ENCODE assay signal across 13 cellular contexts in the genomic region with DNA sequence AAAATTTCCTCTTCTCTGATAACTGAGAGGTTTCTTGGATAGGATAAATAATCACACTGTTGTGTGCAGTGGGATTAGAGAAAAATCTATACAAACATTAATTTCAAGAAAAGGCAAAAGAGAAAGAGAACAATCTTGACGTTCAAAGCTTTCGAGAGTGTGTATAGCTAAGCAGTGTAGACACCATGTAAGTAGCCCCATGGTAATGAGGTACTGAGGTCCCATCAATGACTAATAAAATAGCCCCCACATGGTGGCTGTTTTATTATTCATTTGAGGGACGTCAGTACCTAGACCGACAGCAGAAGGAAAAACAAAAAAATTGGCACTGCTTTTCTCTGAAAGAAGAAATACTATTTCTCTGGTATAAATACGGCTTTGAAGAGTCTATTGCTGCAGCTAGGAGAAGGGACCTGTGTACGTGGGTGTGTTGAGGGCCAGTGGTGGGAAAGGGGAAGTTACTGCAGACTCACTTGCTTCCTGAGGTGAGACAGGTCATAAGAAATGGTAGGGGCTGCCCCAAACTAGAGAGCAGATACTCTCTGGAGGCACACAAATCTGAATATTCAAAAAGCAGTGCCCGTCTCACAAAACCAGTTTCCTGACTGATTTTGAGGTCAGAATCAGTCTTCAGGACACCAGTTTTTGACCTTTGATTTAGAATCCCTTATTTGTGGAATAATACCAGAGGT.
DNase-seq lines count a peak whose midpoint lies in the region; ATAC-seq, FAIRE-seq and TF ChIP-seq lines count a peak whose summit lies in the region.
"Had no signal": no experiment of that assay in that cellular context is flagged by ENCODE, and none has a peak within 500 bp of the region (broad histone marks: within the 10 kb centered on the region; RNA-seq: fewer than 3 reads in every experiment).

No MANE protein-coding gene starts in this region.

- H3K27me3 Mint-ChIP-seq in IgD-negative memory B cell (no peaks in the 10 kb centered on the region), osteocyte (ENCODE audit: unreplicated experiment) (peaks cover 10% of the 10 kb centered on the region)
- peaks cover 24% of the 10 kb centered on the region for H3K27me3 Mint-ChIP-seq in activated T-helper 2 cell treated with anti-CD3 and anti-CD28 coated beads, Interferon-gamma antibody, Interleukin-2, Interleukin-4, amounts not matched to agents 10 μg/mL and 5 μg/mL and 100 μg/mL, durations not matched to agents 14 hours and 24 hours and 36 hours (ENCODE audit: low read depth)

- H3K36me3 Mint-ChIP-seq in IgD-negative memory B cell (peaks cover 2% of the 10 kb centered on the region), osteocyte (ENCODE audit: unreplicated experiment) (no peaks in the 10 kb centered on the region)
- no peaks in the 10 kb centered on the region for H3K36me3 Mint-ChIP-seq in activated T-helper 2 cell treated with anti-CD3 and anti-CD28 coated beads, Interferon-gamma antibody, Interleukin-2, Interleukin-4, amounts not matched to agents 10 μg/mL and 5 μg/mL and 100 μg/mL, durations not matched to agents 14 hours and 24 hours and 36 hours (ENCODE audit: low read depth)

- H3K4me3 Mint-ChIP-seq in IgD-negative memory B cell (peak overlapping the region in 3 of 4 donors; percentile 38 to 84 (median 78)), osteocyte (ENCODE audit: unreplicated experiment) (no peak overlapping the region)
- no peak overlapping the region for H3K4me3 Mint-ChIP-seq in activated T-helper 2 cell treated with anti-CD3 and anti-CD28 coated beads, Interferon-gamma antibody, Interleukin-2, Interleukin-4, amounts not matched to agents 10 μg/mL and 5 μg/mL and 100 μg/mL, durations not matched to agents 14 hours and 24 hours and 36 hours (ENCODE audit: low read depth)

- DNase-seq in GM12865 (ENCODE audit: low read depth) (peak; percentile 67), GM19239 (ENCODE audit: insufficient read length, low spot score) (peak; percentile 22), NCI-H2081 treated with DMSO at 0.1 percent for 48 hours (lab: John Stamatoyannopoulos, UW) (no peak), osteocyte (ENCODE audit: extremely low spot score, unreplicated experiment) (no peak), DMS153 (lab: John Stamatoyannopoulos, UW) (no peak)
- DNase-seq in activated T-helper 2 cell treated with anti-CD3 and anti-CD28 coated beads, Interferon-gamma antibody, Interleukin-2, Interleukin-4, amounts not matched to agents 10 μg/mL and 5 μg/mL and 100 μg/mL, durations not matched to agents 14 hours and 24 hours and 36 hours (ENCODE audit: low spot score): no peak
- DNase-seq: activated CD8-positive, alpha-beta memory T cell treated with anti-CD3 and anti-CD28 coated beads, Interleukin-2, amount 50 U/mL, for 4 hours; NCI-H187 had no signal

- H3K27ac Mint-ChIP-seq in IgD-negative memory B cell (peak overlapping the region; percentile 11 to 92 (median 90)), osteocyte (ENCODE audit: unreplicated experiment) (no peak overlapping the region)
- H3K27ac Mint-ChIP-seq in activated T-helper 2 cell treated with anti-CD3 and anti-CD28 coated beads, Interferon-gamma antibody, Interleukin-2, Interleukin-4, amounts not matched to agents 10 μg/mL and 5 μg/mL and 100 μg/mL, durations not matched to agents 14 hours and 24 hours and 36 hours: no peak overlapping the region

- H3K4me3 ChIP-seq in GM12865 (ENCODE audit: low read depth, low read length): no peak overlapping the region

- ATAC-seq in HG02840 (IDR thresholded peaks at IDR 0.05; ENCODE audit: low FRiP score, unreplicated experiment): peak; percentile 95
- ATAC-seq: SK-N-SH treated with all-trans-retinoic acid at 6 μM for 48 hours had no signal

- no peak for TF ChIP-seq CTCF in GM12865 (IDR thresholded peaks at IDR 0.05; ENCODE audit: insufficient read depth, low read depth, low read length, missing control alignments)
- TF ChIP-seq CTCF in osteocyte (IDR thresholded peaks at IDR 0.05): no peak

- FAIRE-seq in GM19239 (lab: Jason Lieb, UNC): peak; percentile 35
- FAIRE-seq: colon, H1 had no signal

- intact Hi-C loops in activated T-helper 2 cell treated with anti-CD3 and anti-CD28 coated beads, Interferon-gamma antibody, Interleukin-2, Interleukin-4, amounts not matched to agents 10 μg/mL and 5 μg/mL and 100 μg/mL, durations not matched to agents 14 hours and 24 hours and 36 hours (cut with micrococcal nuclease): loop anchor here (2.0 to 5.0 kb wide), 2 partner anchors 64 to 194 kb away; no protein-coding TSS in a partner anchor

- H3K9me3 Mint-ChIP-seq in IgD-negative memory B cell (no peaks in the 10 kb centered on the region), osteocyte (ENCODE audit: unreplicated experiment) (no peaks in the 10 kb centered on the region)
- no peaks in the 10 kb centered on the region for H3K9me3 Mint-ChIP-seq in activated T-helper 2 cell treated with anti-CD3 and anti-CD28 coated beads, Interferon-gamma antibody, Interleukin-2, Interleukin-4, amounts not matched to agents 10 μg/mL and 5 μg/mL and 100 μg/mL, durations not matched to agents 14 hours and 24 hours and 36 hours

- H3K4me1 Mint-ChIP-seq in IgD-negative memory B cell (peaks cover 30 to 43% (median 39%) of the 10 kb centered on the region in 3 donors), osteocyte (ENCODE audit: unreplicated experiment) (no peaks in the 10 kb centered on the region)
- H3K4me1 Mint-ChIP-seq in activated T-helper 2 cell treated with anti-CD3 and anti-CD28 coated beads, Interferon-gamma antibody, Interleukin-2, Interleukin-4, amounts not matched to agents 10 μg/mL and 5 μg/mL and 100 μg/mL, durations not matched to agents 14 hours and 24 hours and 36 hours (ENCODE audit: low read depth): peaks cover 7% of the 10 kb centered on the region

Comparison
In these comparisons a context has a peak if more than half of its experiments do, and no peak if none do; other contexts are left out.
1. DNase-seq: peak in GM12865 (single experiment) and GM19239 (single experiment); none in NCI-H2081 treated with DMSO at 0.1 percent for 48 hours (single experiment), activated T-helper 2 cell treated with anti-CD3 and anti-CD28 coated beads, Interferon-gamma antibody, Interleukin-2, Interleukin-4, amounts not matched to agents 10 μg/mL and 5 μg/mL and 100 μg/mL, durations not matched to agents 14 hours and 24 hours and 36 hours (single experiment), osteocyte (single experiment) and DMS153 (single experiment).
2. H3K27ac Mint-ChIP-seq: peak in IgD-negative memory B cell (3 of 3); none in activated T-helper 2 cell treated with anti-CD3 and anti-CD28 coated beads, Interferon-gamma antibody, Interleukin-2, Interleukin-4, amounts not matched to agents 10 μg/mL and 5 μg/mL and 100 μg/mL, durations not matched to agents 14 hours and 24 hours and 36 hours (single experiment) and osteocyte (single experiment).
3. H3K4me3 Mint-ChIP-seq: peak in IgD-negative memory B cell (3 of 4); none in activated T-helper 2 cell treated with anti-CD3 and anti-CD28 coated beads, Interferon-gamma antibody, Interleukin-2, Interleukin-4, amounts not matched to agents 10 μg/mL and 5 μg/mL and 100 μg/mL, durations not matched to agents 14 hours and 24 hours and 36 hours (single experiment) and osteocyte (single experiment).